8 cellular contexts compared by ENCODE assay signal in genomic region chr17:39461911-39462641, GRCh38. TPM values are rescaled to one million over a fixed set of nuclear protein-coding genes. Genes with fewer than 3 reads are reported as not detected.
DNase-seq lines count a peak whose midpoint lies in the region; ATAC-seq and TF ChIP-seq lines count a peak whose summit lies in the region.

No MANE protein-coding gene starts in this region.

- no peaks in the 10 kb centered on the region for H3K27me3 ChIP-seq in colonic mucosa

- H3K27me3 Mint-ChIP-seq in T-helper 17 cell = no peaks in the 10 kb centered on the region

- H3K4me1 ChIP-seq in colonic mucosa = peaks cover 4% of the 10 kb centered on the region

- peaks cover 32% of the 10 kb centered on the region for H3K4me1 Mint-ChIP-seq in T-helper 17 cell

- intact Hi-C loops in colonic mucosa (cut with DNase I) = no loop called here

- peak overlapping the region; percentile 97 to 99 for H3K9ac ChIP-seq in colonic mucosa (ENCODE audit: low read depth in 2 of 2, low read length in 2 of 2)

- peak overlapping the region; percentile 96 for H3K27ac ChIP-seq in colonic mucosa

- TF ChIP-seq CTCF in colonic mucosa (IDR thresholded peaks at IDR 0.05) = no peak

- H3K36me3 Mint-ChIP-seq in T-helper 17 cell (ENCODE audit: low read depth) = peaks cover 3% of the 10 kb centered on the region

- H3K4me3 ChIP-seq in colonic mucosa = peak overlapping the region; percentile 54

- H3K27ac Mint-ChIP-seq in T-helper 17 cell = peak overlapping the region; percentile 99

- peak in 2 of 3 donors; percentile 8 to 63 for DNase-seq in stimulated activated CD4-positive, alpha-beta T cell treated with anti-CD3 and anti-CD28 coated beads, Interleukin-12 subunit alpha, Interleukin-12 subunit beta, amount 100 ng/mL, for 48 hours (ENCODE audit: low read depth in 2 of 3, low spot score in 1 of 3)
- no peak for DNase-seq in stimulated activated CD4-positive, alpha-beta T cell treated with anti-CD3 and anti-CD28 coated beads, Interleukin-2, amount 100 ng/mL, for 48 hours
- DNase-seq in T-helper 17 cell (no peak), colonic mucosa (peak; percentile 31), left lobe of liver (ENCODE audit: low spot score) (no peak), NCI-H187 (lab: John Stamatoyannopoulos, UW) (no peak)
- peak; percentile 51 for DNase-seq in stimulated activated CD8-positive, alpha-beta memory T cell treated with anti-CD3 and anti-CD28 coated beads, Interleukin-12 subunit alpha, Interleukin-12 subunit beta, amount 100 ng/mL, for 24 hours (ENCODE audit: extremely low read depth)

- no peaks in the 10 kb centered on the region for H3K9me3 ChIP-seq in T-helper 17 cell (ENCODE audit: control insufficient read depth, low read length, poor library complexity, severe bottlenecking)
- no peaks in the 10 kb centered on the region for H3K9me3 ChIP-seq in colonic mucosa

- peak; percentile 7 for ATAC-seq in HG03108 (IDR thresholded peaks at IDR 0.05; ENCODE audit: unreplicated experiment)
- peak; percentile 75 for ATAC-seq in T-helper 17 cell
- peak; percentile 77 for ATAC-seq in left lobe of liver

- no peaks in the 10 kb centered on the region for H3K36me3 ChIP-seq in colonic mucosa

- peak overlapping the region; percentile 99 for H3K4me3 Mint-ChIP-seq in T-helper 17 cell

RNA-seq across cellular contexts. Expression of gene CDK12, which starts 0.8 kb away (rescaled TPM):
- total RNA-seq in T-helper 17 cell (100 to 1,000 TPM in 1 of 2 donors, 10 to 100 TPM in 1; 97.4 to 105 TPM), colonic mucosa (10 to 100 TPM; 40.1 to 55.3 TPM), left lobe of liver (27.0 TPM)

RNA-seq across cellular contexts. Expression of gene MED1, which starts 11.0 kb away (rescaled TPM):
- total RNA-seq in T-helper 17 cell (10 to 100 TPM; 37.8 to 41.3 TPM), colonic mucosa (10 to 100 TPM; 29.1 to 31.2 TPM), left lobe of liver (10.3 TPM)

Comparison
In these comparisons a context has a peak if more than half of its experiments do, and no peak if none do; other contexts are left out.
1. DNase-seq: peak in stimulated activated CD4-positive, alpha-beta T cell treated with anti-CD3 and anti-CD28 coated beads, Interleukin-12 subunit alpha, Interleukin-12 subunit beta, amount 100 ng/mL, for 48 hours (2 of 3), colonic mucosa (single experiment) and stimulated activated CD8-positive, alpha-beta memory T cell treated with anti-CD3 and anti-CD28 coated beads, Interleukin-12 subunit alpha, Interleukin-12 subunit beta, amount 100 ng/mL, for 24 hours (single experiment); none in stimulated activated CD4-positive, alpha-beta T cell treated with anti-CD3 and anti-CD28 coated beads, Interleukin-2, amount 100 ng/mL, for 48 hours (0 of 2), T-helper 17 cell (0 of 3), left lobe of liver (single experiment) and NCI-H187 (0 of 2).
2. ATAC-seq: peak in every context shown above with its lines; median percentile 77 in left lobe of liver; 75 in T-helper 17 cell; 7 in HG03108.